Comparison of ENCODE assay signal across 12 cellular contexts in genomic region chr12:91854725-91855124, GRCh38.
DNase-seq lines count a peak whose midpoint lies in the region; ATAC-seq and TF ChIP-seq lines count a peak whose summit lies in the region.
"Had no signal": no experiment of that assay in that cellular context is flagged by ENCODE, and none has a peak within 500 bp of the region (broad histone marks: within the 10 kb centered on the region; RNA-seq: fewer than 3 reads in every experiment).

No MANE protein-coding gene starts in this region.

- no peaks in the 10 kb centered on the region for H3K9me3 Mint-ChIP-seq in HFFc6
- H3K9me3 Mint-ChIP-seq: natural killer cell treated with Interleukin-12 subunit alpha and Interleukin-12 subunit beta and Interleukin-15 and Interleukin-18, amount 100 ng/mL, for 72 hours had no signal

- intact Hi-C loops in breast epithelium (cut with DNase I; ENCODE audit: low total_unique reads), result no loop called here

- H2AFZ ChIP-seq in hepatocyte, result no peak overlapping the region

- no peaks in the 10 kb centered on the region for H3K36me3 Mint-ChIP-seq in HFFc6 (ENCODE audit: low read depth)
- H3K36me3 Mint-ChIP-seq: natural killer cell treated with Interleukin-12 subunit alpha and Interleukin-12 subunit beta and Interleukin-15 and Interleukin-18, amount 100 ng/mL, for 72 hours had no signal

- WGBS in hepatocyte (ENCODE audit: low lambda C conversion rate, missing lambda C conversion rate), result 24% methylated on average over 1 of the region's 1 CpG
- 0% methylated on average over 1 of the region's 1 CpG for WGBS in suprapubic skin

- ATAC-seq in GM18861 (IDR thresholded peaks at IDR 0.05; ENCODE audit: unreplicated experiment), result no peak
- ATAC-seq: natural killer cell treated with Interleukin-12 subunit alpha and Interleukin-12 subunit beta and Interleukin-15 and Interleukin-18, amount 100 ng/mL, for 72 hours had no signal

- no peaks in the 10 kb centered on the region for H3K9me2 ChIP-seq in hepatocyte (replicated peaks; ENCODE audit: insufficient read depth)

- H3K27me3 Mint-ChIP-seq in HFFc6 (ENCODE audit: insufficient read depth), result peaks cover 3% of the 10 kb centered on the region; the same call in 1 of the 2 replicates
- H3K27me3 Mint-ChIP-seq: CD4-positive, alpha-beta T cell had no signal

- H3K27ac ChIP-seq in breast epithelium (peak overlapping the region; percentile 48 to 61), hepatocyte (peak overlapping the region; percentile 70), suprapubic skin (peak overlapping the region; percentile 50)

- peak; percentile 11 for DNase-seq in HFFc6
- DNase-seq in breast epithelium (ENCODE audit: low spot score in 2 of 2), result no peak
- DNase-seq in hepatocyte (ENCODE audit: low spot score), result peak; percentile 13
- DNase-seq in suprapubic skin (ENCODE audit: low spot score in 2 of 2), result no peak
- DNase-seq in ecto neural progenitor cell (ENCODE audit: low spot score), result no peak
- DNase-seq in germinal center (ENCODE audit: low spot score), result no peak
- DNase-seq in H7, result no peak
- DNase-seq: CD4-positive, alpha-beta T cell; stimulated activated CD8-positive, alpha-beta memory T cell treated with anti-CD3 and anti-CD28 coated beads, Interleukin-4, amount 100 ng/mL, for 48 hours; T1000 had no signal

- TF ChIP-seq EP300 in suprapubic skin (IDR thresholded peaks at IDR 0.05), result no peak

- H3K79me2 ChIP-seq in hepatocyte, result no peaks in the 10 kb centered on the region

- TF ChIP-seq POLR2A in breast epithelium (IDR thresholded peaks at IDR 0.05) (no peak), suprapubic skin (IDR thresholded peaks at IDR 0.05) (no peak)

- H3K4me1 Mint-ChIP-seq in HFFc6 (ENCODE audit: low read depth), result 0 out of 2 replicates have a peak, but pooled peaks cover 5% of the 10 kb centered on the region

- H3K4me1 ChIP-seq in breast epithelium, result no peaks in the 10 kb centered on the region
- no peaks in the 10 kb centered on the region for H3K4me1 ChIP-seq in hepatocyte (ENCODE audit: insufficient read depth)
- H3K4me1 ChIP-seq in suprapubic skin, result peaks cover 21% of the 10 kb centered on the region

- no peaks in the 10 kb centered on the region for H4K20me1 ChIP-seq in hepatocyte (ENCODE audit: insufficient read depth, poor library complexity, severe bottlenecking)

- TF ChIP-seq CTCF in HFFc6 (IDR thresholded peaks at IDR 0.05) (no peak), breast epithelium (IDR thresholded peaks at IDR 0.05) (no peak), hepatocyte (IDR thresholded peaks at IDR 0.05; ENCODE audit: poor library complexity) (no peak), suprapubic skin (IDR thresholded peaks at IDR 0.05) (no peak)

- peak overlapping the region; percentile 3 for H3K4me2 ChIP-seq in hepatocyte

- H3K9me3 ChIP-seq in breast epithelium (no peaks in the 10 kb centered on the region), hepatocyte (ENCODE audit: low read depth) (no peaks in the 10 kb centered on the region), suprapubic skin (no peaks in the 10 kb centered on the region)

- no peak overlapping the region for H3K4me3 Mint-ChIP-seq in HFFc6
- H3K4me3 Mint-ChIP-seq: CD4-positive, alpha-beta T cell had no signal

- H3K27me3 ChIP-seq in breast epithelium (no peaks in the 10 kb centered on the region), hepatocyte (no peaks in the 10 kb centered on the region), suprapubic skin (no peaks in the 10 kb centered on the region), H7 (ENCODE audit: control insufficient read depth, insufficient read depth, low read length) (no peaks in the 10 kb centered on the region)

- H3K36me3 ChIP-seq in breast epithelium, result no peaks in the 10 kb centered on the region
- no peaks in the 10 kb centered on the region for H3K36me3 ChIP-seq in hepatocyte (replicated peaks; ENCODE audit: insufficient read depth, low read depth)
- H3K36me3 ChIP-seq in suprapubic skin, result no peaks in the 10 kb centered on the region
- no peaks in the 10 kb centered on the region for H3K36me3 ChIP-seq in H7 (replicated peaks; ENCODE audit: control insufficient read depth, insufficient read depth, low read length)

- no peak overlapping the region for H3K27ac Mint-ChIP-seq in HFFc6
- H3K27ac Mint-ChIP-seq: CD4-positive, alpha-beta T cell; natural killer cell treated with Interleukin-12 subunit alpha and Interleukin-12 subunit beta and Interleukin-15 and Interleukin-18, amount 100 ng/mL, for 72 hours had no signal

- no peak overlapping the region for H3K4me3 ChIP-seq in breast epithelium
- no peak overlapping the region for H3K4me3 ChIP-seq in hepatocyte
- H3K4me3 ChIP-seq in suprapubic skin, result no peak overlapping the region
- H3K4me3 ChIP-seq in H7 (ENCODE audit: insufficient read depth, low read depth, low read length), result no peak overlapping the region

Comparison
In these comparisons a context has a peak if more than half of its experiments do, and no peak if none do; other contexts are left out.
1. DNase-seq: peak in HFFc6 (single experiment) and hepatocyte (single experiment); none in breast epithelium (0 of 2), suprapubic skin (0 of 2), ecto neural progenitor cell (single experiment), germinal center (single experiment) and H7 (single experiment).
2. Peak in every context shown above with its lines, with median percentiles within 50 percentile points of each other: H3K27ac ChIP-seq.